2 cellular contexts compared by ENCODE assay signal in the genomic region with DNA sequence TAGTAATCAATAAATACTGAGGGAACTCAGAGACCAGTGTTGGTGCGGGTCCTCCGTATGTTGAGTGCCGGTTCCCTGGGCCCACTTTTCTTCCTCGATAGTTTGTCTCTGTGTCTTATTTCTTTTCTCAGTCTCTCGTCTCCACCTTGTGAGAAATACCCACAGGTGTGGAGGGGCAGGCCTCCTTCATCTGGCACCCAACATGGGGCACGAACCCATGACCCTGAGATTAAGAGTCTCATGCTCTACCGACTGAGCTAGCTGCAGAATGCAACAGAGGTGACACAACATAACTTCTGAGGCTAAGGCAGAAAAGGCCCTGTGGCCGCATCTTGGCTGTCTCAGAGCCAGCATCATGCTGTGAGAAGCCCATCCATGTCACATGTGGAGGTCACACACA.
TF ChIP-seq lines count a peak whose summit lies in the region.

No MANE protein-coding gene starts in this region.

TF ChIP-seq in HEK293, 187 proteins besides CTCF, POLR2A, EP300 and RAD21:
- peak; percentile 91 for TF ChIP-seq SETDB1 (IDR thresholded peaks at IDR 0.05; ENCODE audit: insufficient read length, low read length)
- TF ChIP-seq ZNF529 (tag by site-specific recombination; IDR thresholded peaks at IDR 0.05; ENCODE audit: insufficient replicate concordance): no peak
- peak; percentile 32; the same call in 1 of the 2 replicates for TF ChIP-seq TRIM28 (IDR thresholded peaks at IDR 0.05; ENCODE audit: borderline replicate concordance, low read length)
- TF ChIP-seq SCRT2 (tag by site-specific recombination; IDR thresholded peaks at IDR 0.05): peak; percentile 50
- TF ChIP-seq ZNF169 (tag by site-specific recombination; IDR thresholded peaks at IDR 0.05): no peak
- TF ChIP-seq ZNF621 (tag by site-specific recombination; IDR thresholded peaks at IDR 0.05): no peak
- TF ChIP-seq ZNF354C (tag by site-specific recombination; IDR thresholded peaks at IDR 0.05; ENCODE audit: borderline replicate concordance, low read depth): no peak

TF ChIP-seq in K562, 482 proteins besides CTCF, POLR2A, EP300 and RAD21:
- peak in 1 of 2 experiments; percentile 31; a peak in 1 of 3 replicates for TF ChIP-seq CBX3 (IDR thresholded peaks at IDR 0.05; ENCODE audit: borderline replicate concordance in 1 of 2, low read length in 2 of 2)
- TF ChIP-seq SP2 (IDR thresholded peaks at IDR 0.05; ENCODE audit: extremely low read depth, low read depth, low read length, poor library complexity, severe bottlenecking): no peak
- TF ChIP-seq ZNF436 (CRISPR knock-in tag; IDR thresholded peaks at IDR 0.05): no peak
- TF ChIP-seq, protein P1, sequence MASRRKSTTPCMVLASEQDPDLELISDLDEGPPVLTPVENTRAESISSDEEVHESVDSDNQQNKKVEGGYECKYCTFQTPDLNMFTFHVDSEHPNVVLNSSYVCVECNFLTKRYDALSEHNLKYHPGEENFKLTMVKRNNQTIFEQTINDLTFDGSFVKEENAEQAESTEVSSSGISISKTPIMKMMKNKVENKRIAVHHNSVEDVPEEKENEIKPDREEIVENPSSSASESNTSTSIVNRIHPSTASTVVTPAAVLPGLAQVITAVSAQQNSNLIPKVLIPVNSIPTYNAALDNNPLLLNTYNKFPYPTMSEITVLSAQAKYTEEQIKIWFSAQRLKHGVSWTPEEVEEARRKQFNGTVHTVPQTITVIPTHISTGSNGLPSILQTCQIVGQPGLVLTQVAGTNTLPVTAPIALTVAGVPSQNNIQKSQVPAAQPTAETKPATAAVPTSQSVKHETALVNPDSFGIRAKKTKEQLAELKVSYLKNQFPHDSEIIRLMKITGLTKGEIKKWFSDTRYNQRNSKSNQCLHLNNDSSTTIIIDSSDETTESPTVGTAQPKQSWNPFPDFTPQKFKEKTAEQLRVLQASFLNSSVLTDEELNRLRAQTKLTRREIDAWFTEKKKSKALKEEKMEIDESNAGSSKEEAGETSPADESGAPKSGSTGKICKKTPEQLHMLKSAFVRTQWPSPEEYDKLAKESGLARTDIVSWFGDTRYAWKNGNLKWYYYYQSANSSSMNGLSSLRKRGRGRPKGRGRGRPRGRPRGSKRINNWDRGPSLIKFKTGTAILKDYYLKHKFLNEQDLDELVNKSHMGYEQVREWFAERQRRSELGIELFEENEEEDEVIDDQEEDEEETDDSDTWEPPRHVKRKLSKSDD (conservative IDR thresholded peaks at IDR 0.05; ENCODE audit: low read length): no peak
- no peak for TF ChIP-seq NR3C1 (CRISPR knock-in tag; IDR thresholded peaks at IDR 0.05)
- TF ChIP-seq, protein P2, sequence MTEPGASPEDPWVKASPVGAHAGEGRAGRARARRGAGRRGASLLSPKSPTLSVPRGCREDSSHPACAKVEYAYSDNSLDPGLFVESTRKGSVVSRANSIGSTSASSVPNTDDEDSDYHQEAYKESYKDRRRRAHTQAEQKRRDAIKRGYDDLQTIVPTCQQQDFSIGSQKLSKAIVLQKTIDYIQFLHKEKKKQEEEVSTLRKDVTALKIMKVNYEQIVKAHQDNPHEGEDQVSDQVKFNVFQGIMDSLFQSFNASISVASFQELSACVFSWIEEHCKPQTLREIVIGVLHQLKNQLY (CRISPR knock-in tag; conservative IDR thresholded peaks at IDR 0.05): no peak
- TF ChIP-seq, protein P3, sequence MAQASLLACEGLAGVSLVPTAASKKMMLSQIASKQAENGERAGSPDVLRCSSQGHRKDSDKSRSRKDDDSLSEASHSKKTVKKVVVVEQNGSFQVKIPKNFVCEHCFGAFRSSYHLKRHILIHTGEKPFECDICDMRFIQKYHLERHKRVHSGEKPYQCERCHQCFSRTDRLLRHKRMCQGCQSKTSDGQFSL (CRISPR knock-in tag; IDR thresholded peaks at IDR 0.05): 0 out of 2 replicates have a peak, but pooled peaks have one; percentile 26
- TF ChIP-seq, protein P3 (tag; IDR thresholded peaks at IDR 0.05): no peak
- TF ChIP-seq CBX5 (IDR thresholded peaks at IDR 0.05; ENCODE audit: borderline replicate concordance, low read depth): peak; percentile 81; the same call in 1 of the 2 replicates
- TF ChIP-seq, protein P4, sequence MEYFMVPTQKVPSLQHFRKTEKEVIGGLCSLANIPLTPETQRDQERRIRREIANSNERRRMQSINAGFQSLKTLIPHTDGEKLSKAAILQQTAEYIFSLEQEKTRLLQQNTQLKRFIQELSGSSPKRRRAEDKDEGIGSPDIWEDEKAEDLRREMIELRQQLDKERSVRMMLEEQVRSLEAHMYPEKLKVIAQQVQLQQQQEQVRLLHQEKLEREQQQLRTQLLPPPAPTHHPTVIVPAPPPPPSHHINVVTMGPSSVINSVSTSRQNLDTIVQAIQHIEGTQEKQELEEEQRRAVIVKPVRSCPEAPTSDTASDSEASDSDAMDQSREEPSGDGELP (CRISPR knock-in tag; IDR thresholded peaks at IDR 0.05; ENCODE audit: borderline replicate concordance): no peak
- peak; percentile 81; the same call in 1 of the 2 replicates for TF ChIP-seq TRIM28 (IDR thresholded peaks at IDR 0.05)
- TF ChIP-seq DMBX1 (CRISPR knock-in tag; IDR thresholded peaks at IDR 0.05; ENCODE audit: borderline replicate concordance): no peak
- TF ChIP-seq KLF10 (CRISPR knock-in tag; IDR thresholded peaks at IDR 0.05): no peak
- no peak for TF ChIP-seq NFXL1 (CRISPR knock-in tag; IDR thresholded peaks at IDR 0.05)
- no peak for TF ChIP-seq FOXK2 (conservative IDR thresholded peaks at IDR 0.05 in 1 of 2, IDR thresholded peaks at IDR 0.05 in 1 of 2; ENCODE audit: low read depth in 2 of 2)
- no peak for TF ChIP-seq SOX6 (IDR thresholded peaks at IDR 0.05)
- no peak for TF ChIP-seq FOS (IDR thresholded peaks at IDR 0.05; ENCODE audit: extremely low read depth, insufficient read length)
- no peak for TF ChIP-seq DIDO1 (tag; IDR thresholded peaks at IDR 0.05; ENCODE audit: low read depth)
- TF ChIP-seq PYGO2 (tag; IDR thresholded peaks at IDR 0.05): no peak
- peak; percentile 74; the same call in 1 of the 2 replicates for TF ChIP-seq CBX1 (IDR thresholded peaks at IDR 0.05; ENCODE audit: low read depth)
- no peak for TF ChIP-seq SNIP1 (IDR thresholded peaks at IDR 0.05; ENCODE audit: low read depth)
- no peak for TF ChIP-seq ZNF764 (CRISPR knock-in tag; IDR thresholded peaks at IDR 0.05; ENCODE audit: low read depth)
- no peak for TF ChIP-seq CBX8 (IDR thresholded peaks at IDR 0.05; ENCODE audit: borderline replicate concordance, extremely low read depth, low read depth, low read length, poor library complexity, severe bottlenecking)
- TF ChIP-seq PURB (CRISPR knock-in tag; IDR thresholded peaks at IDR 0.05; ENCODE audit: low read depth): no peak
- no peak for TF ChIP-seq CEBPG (CRISPR knock-in tag; IDR thresholded peaks at IDR 0.05)
- TF ChIP-seq CEBPG (tag; conservative IDR thresholded peaks at IDR 0.05 in 1 of 2, IDR thresholded peaks at IDR 0.05 in 1 of 2): no peak
- TF ChIP-seq ZNF354B (CRISPR knock-in tag; IDR thresholded peaks at IDR 0.05): no peak
- TF ChIP-seq ZNF655 (CRISPR knock-in tag; IDR thresholded peaks at IDR 0.05): no peak
- peak; percentile 20 for TF ChIP-seq ZNF280A (IDR thresholded peaks at IDR 0.05; ENCODE audit: low read depth, partially characterized antibody)
- TF ChIP-seq POLR3G (IDR thresholded peaks at IDR 0.05; ENCODE audit: extremely low read depth, insufficient read length, insufficient replicate concordance): no peak
- no peak for TF ChIP-seq LCOR (CRISPR knock-in tag; IDR thresholded peaks at IDR 0.05)
- TF ChIP-seq NR2F6 (CRISPR knock-in tag; IDR thresholded peaks at IDR 0.05): no peak
- TF ChIP-seq, protein P5, sequence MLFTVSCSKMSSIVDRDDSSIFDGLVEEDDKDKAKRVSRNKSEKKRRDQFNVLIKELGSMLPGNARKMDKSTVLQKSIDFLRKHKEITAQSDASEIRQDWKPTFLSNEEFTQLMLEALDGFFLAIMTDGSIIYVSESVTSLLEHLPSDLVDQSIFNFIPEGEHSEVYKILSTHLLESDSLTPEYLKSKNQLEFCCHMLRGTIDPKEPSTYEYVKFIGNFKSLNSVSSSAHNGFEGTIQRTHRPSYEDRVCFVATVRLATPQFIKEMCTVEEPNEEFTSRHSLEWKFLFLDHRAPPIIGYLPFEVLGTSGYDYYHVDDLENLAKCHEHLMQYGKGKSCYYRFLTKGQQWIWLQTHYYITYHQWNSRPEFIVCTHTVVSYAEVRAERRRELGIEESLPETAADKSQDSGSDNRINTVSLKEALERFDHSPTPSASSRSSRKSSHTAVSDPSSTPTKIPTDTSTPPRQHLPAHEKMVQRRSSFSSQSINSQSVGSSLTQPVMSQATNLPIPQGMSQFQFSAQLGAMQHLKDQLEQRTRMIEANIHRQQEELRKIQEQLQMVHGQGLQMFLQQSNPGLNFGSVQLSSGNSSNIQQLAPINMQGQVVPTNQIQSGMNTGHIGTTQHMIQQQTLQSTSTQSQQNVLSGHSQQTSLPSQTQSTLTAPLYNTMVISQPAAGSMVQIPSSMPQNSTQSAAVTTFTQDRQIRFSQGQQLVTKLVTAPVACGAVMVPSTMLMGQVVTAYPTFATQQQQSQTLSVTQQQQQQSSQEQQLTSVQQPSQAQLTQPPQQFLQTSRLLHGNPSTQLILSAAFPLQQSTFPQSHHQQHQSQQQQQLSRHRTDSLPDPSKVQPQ (CRISPR knock-in tag; IDR thresholded peaks at IDR 0.05; ENCODE audit: borderline replicate concordance): no peak
- TF ChIP-seq KLF6 (CRISPR knock-in tag; IDR thresholded peaks at IDR 0.05; ENCODE audit: borderline replicate concordance): no peak
- TF ChIP-seq ZNF347 (CRISPR knock-in tag; IDR thresholded peaks at IDR 0.05; ENCODE audit: low read depth): no peak
- TF ChIP-seq ZNF277 (CRISPR knock-in tag; IDR thresholded peaks at IDR 0.05; ENCODE audit: borderline replicate concordance): no peak
